In genomic region chr20:51029556-51029955, GRCh38 we compare ENCODE assay signal across 24 cellular contexts. TPM values are rescaled to one million over a fixed set of nuclear protein-coding genes. Genes with fewer than 3 reads are reported as not detected.
A peak's percentile ranks its signal among the peaks of the same experiment; 100 is the strongest.
DNase-seq lines count a peak whose midpoint lies in the region; ATAC-seq and FAIRE-seq lines count a peak whose summit lies in the region.
"Had no signal": no experiment of that assay in that cellular context is flagged by ENCODE, and none has a peak within 500 bp of the region (broad histone marks: within the 10 kb centered on the region; RNA-seq: fewer than 3 reads in every experiment).

No MANE protein-coding gene starts in this region.

- no peaks in the 10 kb centered on the region for H3K79me2 ChIP-seq in mesendoderm (ENCODE audit: control insufficient read depth, insufficient read depth, low read length)

- H4K8ac ChIP-seq in mesendoderm (ENCODE audit: low read depth, low read length), result no peak overlapping the region

- H2AK5ac ChIP-seq in mesendoderm (ENCODE audit: low read length), result no peak overlapping the region

- no peak for DNase-seq in HTR-8/SVneo (ENCODE audit: insufficient read length, low spot score)
- no peak for DNase-seq in mesendoderm
- no peak for DNase-seq in urothelium cell line (ENCODE audit: low spot score)
- no peak for DNase-seq in caudate nucleus (lab: John Stamatoyannopoulos, UW)
- no peak for DNase-seq in NCI-H345 (lab: John Stamatoyannopoulos, UW)
- DNase-seq: 8988T; ACHN; AML-193; BE2C; Caco-2; CD4-positive, CD25-positive, alpha-beta regulatory T cell; CD8-positive, alpha-beta T cell; DMS 273 treated with DMSO at 0.1 percent for 48 hours; DMS79; EL; GDM1; H9 had no signal

- H3K27me3 ChIP-seq in BLaER1, result no peaks in the 10 kb centered on the region
- no peaks in the 10 kb centered on the region for H3K27me3 ChIP-seq in mesendoderm (ENCODE audit: insufficient read depth, low read length, poor library complexity)
- H3K27me3 ChIP-seq: BE2C had no signal

- peak overlapping the region; percentile 55 for H2BK120ac ChIP-seq in mesendoderm (ENCODE audit: low read depth, low read length)

- H3K4me3 ChIP-seq in BLaER1 (no peak overlapping the region), mesendoderm (ENCODE audit: low read length) (no peak overlapping the region)
- H3K4me3 ChIP-seq: A549, GM12878, GM23338 had no signal

- no peaks in the 10 kb centered on the region for H4K20me1 ChIP-seq in BLaER1

- peaks cover 36% of the 10 kb centered on the region for H3K4me1 ChIP-seq in BLaER1
- peaks cover 16% of the 10 kb centered on the region for H3K4me1 ChIP-seq in mesendoderm (ENCODE audit: control insufficient read depth, low read depth, low read length)
- H3K4me1 ChIP-seq: BE2C, Caco-2 had no signal

- H3K56ac ChIP-seq in mesendoderm (ENCODE audit: low read length), result no peak overlapping the region

- no peak overlapping the region for H2BK5ac ChIP-seq in mesendoderm (ENCODE audit: low read length)

- ATAC-seq in HG02885 (IDR thresholded peaks at IDR 0.05; ENCODE audit: poor library complexity, unreplicated experiment), result no peak
- ATAC-seq: CD8-positive, alpha-beta T cell; GM12878; GM23338 had no signal

- peak; percentile 57 for FAIRE-seq in HTR-8/SVneo (lab: Jason Lieb, UNC)
- peak; percentile 32 for FAIRE-seq in urothelium cell line (lab: Jason Lieb, UNC)
- FAIRE-seq: A549, D721Med, GM12878 had no signal

- H3K79me1 ChIP-seq in mesendoderm (ENCODE audit: low read length), result no peaks in the 10 kb centered on the region

- H3K36me3 ChIP-seq in BLaER1 (no peaks in the 10 kb centered on the region), mesendoderm (ENCODE audit: control insufficient read depth, insufficient read depth, low read length) (no peaks in the 10 kb centered on the region)
- H3K36me3 ChIP-seq: BE2C had no signal

- no peak overlapping the region for H3K23ac ChIP-seq in mesendoderm (ENCODE audit: low read length)

- peak overlapping the region; percentile 36; the same call in 1 of the 2 replicates for H3K4me2 ChIP-seq in BLaER1
- no peak overlapping the region for H3K4me2 ChIP-seq in mesendoderm (ENCODE audit: low read length)
- H3K4me2 ChIP-seq: A549, GM23338 had no signal

- H3K27ac ChIP-seq in BLaER1, result no peak overlapping the region
- H3K27ac ChIP-seq in mesendoderm (ENCODE audit: low read depth, low read length), result no peak overlapping the region
- H3K27ac ChIP-seq in caudate nucleus (ENCODE audit: low read depth, low read length), result no peak overlapping the region
- H3K27ac ChIP-seq: C4-2B had no signal

- no peak overlapping the region for H4K5ac ChIP-seq in mesendoderm (ENCODE audit: low read length)

- H2BK15ac ChIP-seq in mesendoderm (replicated peaks; ENCODE audit: low read depth), result no peak overlapping the region

- no CpG with 5 or more reads among the region's 1 CpG for WGBS in mesendoderm (ENCODE audit: extremely low coverage, insufficient coverage, low lambda C conversion rate)

- no peak overlapping the region for H3K4ac ChIP-seq in mesendoderm (ENCODE audit: low read depth, low read length)

- no peak overlapping the region for H3K18ac ChIP-seq in mesendoderm (ENCODE audit: low read length)

- peaks cover 8% of the 10 kb centered on the region; the same call in 1 of the 2 replicates for H3K9me3 ChIP-seq in BLaER1
- H3K9me3 ChIP-seq: BE2C, Caco-2 had no signal

- no peak overlapping the region for H3K9ac ChIP-seq in BLaER1
- no peak overlapping the region for H3K9ac ChIP-seq in mesendoderm (ENCODE audit: low read length)

RNA-seq across cellular contexts. Expression of gene KCNG1, which starts 6.6 kb away (rescaled TPM):
- 120 TPM for polyA plus RNA-seq in mesendoderm (2013, experiment 1 of 2)
- 118 TPM for polyA plus RNA-seq in mesendoderm (2013, experiment 2 of 2)
- polyA plus RNA-seq: GM12878 had no signal
